9 cellular contexts compared by ENCODE assay signal in the genomic region with DNA sequence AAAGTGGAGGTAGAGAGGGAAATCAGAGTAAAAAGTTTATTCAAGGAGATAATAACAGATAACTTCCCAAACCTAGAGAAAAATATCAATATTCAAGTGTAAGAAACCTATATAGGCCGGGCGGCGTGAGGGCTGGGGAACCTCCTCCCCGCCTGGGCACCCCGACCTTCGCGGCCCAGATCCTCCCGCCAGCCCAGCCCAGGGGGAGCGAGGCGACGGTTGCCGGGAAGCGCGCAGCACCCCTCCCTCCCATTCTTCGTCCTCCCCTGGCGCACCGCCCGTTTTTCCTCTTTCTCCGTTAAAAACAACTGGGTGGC. TPM values are rescaled to one million over a fixed set of nuclear protein-coding genes. Genes with fewer than 3 reads are reported as not detected.
A peak's percentile ranks its signal among the peaks of the same experiment; 100 is the strongest.
DNase-seq lines count a peak whose midpoint lies in the region; ATAC-seq, FAIRE-seq and TF ChIP-seq lines count a peak whose summit lies in the region.
"Had no signal": no experiment of that assay in that cellular context is flagged by ENCODE, and none has a peak within 500 bp of the region (broad histone marks: within the 10 kb centered on the region; RNA-seq: fewer than 3 reads in every experiment).

No MANE protein-coding gene starts in this region.

- H3K14ac ChIP-seq in H1 (ENCODE audit: insufficient read length): no peak overlapping the region

- no peak overlapping the region for H4K91ac ChIP-seq in H1 (replicated peaks; ENCODE audit: insufficient read length, low read length)

- H3K79me1 ChIP-seq in H1 (ENCODE audit: low read depth, low read length): no peaks in the 10 kb centered on the region

- H3K23ac ChIP-seq in H1 (ENCODE audit: insufficient read length): no peak overlapping the region

- H3K4me1 ChIP-seq in H1 (replicated peaks in 1 of 4; ENCODE audit: control insufficient read depth in 3 of 4, insufficient read depth in 4 of 4, low read length in 3 of 4) (peaks cover 0 to 4% (median 2%) of the 10 kb centered on the region in 4 experiments; a peak in 2 of 7 replicates), mucosa of descending colon (ENCODE audit: low read depth) (peaks cover 3% of the 10 kb centered on the region), vagina (peaks cover 6% of the 10 kb centered on the region)

- H2BK15ac ChIP-seq in H1 (ENCODE audit: low read length): no peak overlapping the region

- no peak for TF ChIP-seq EP300 in H1 (IDR thresholded peaks at IDR 0.05; ENCODE audit: borderline replicate concordance in 1 of 2, low read depth in 2 of 2, low read length in 2 of 2)

- H3K4me3 Mint-ChIP-seq in natural killer cell treated with Interleukin-12 subunit alpha and Interleukin-12 subunit beta and Interleukin-15 and Interleukin-18, amount 100 ng/mL, for 72 hours: peak overlapping the region; percentile 20
- no peak overlapping the region for H3K4me3 Mint-ChIP-seq in natural killer cell

- H3K4me3 ChIP-seq in H1 (ENCODE audit: extremely low read depth in 1 of 4, insufficient read depth in 2 of 4, low read depth in 3 of 4, low read length in 4 of 4) (peak overlapping the region; percentile 59 to 82 (median 76)), mucosa of descending colon (no peak overlapping the region), vagina (peak overlapping the region; percentile 71 to 77)

- no peaks in the 10 kb centered on the region for H3K9me3 Mint-ChIP-seq in natural killer cell treated with Interleukin-12 subunit alpha and Interleukin-12 subunit beta and Interleukin-15 and Interleukin-18, amount 100 ng/mL, for 72 hours
- no peaks in the 10 kb centered on the region for H3K9me3 Mint-ChIP-seq in natural killer cell

- H3K9me3 ChIP-seq in H1 (ENCODE audit: insufficient read depth in 2 of 2, low read depth in 1 of 2, low read length in 1 of 2) (peaks cover 0 to under 1% of the 10 kb centered on the region in 2 experiments; a peak in 1 of 4 replicates), mucosa of descending colon (no peaks in the 10 kb centered on the region), vagina (no peaks in the 10 kb centered on the region)

- FAIRE-seq in H1 (lab: Jason Lieb, UNC): no peak

- H3K4ac ChIP-seq in H1 (replicated peaks; ENCODE audit: insufficient read length, low read depth, low read length): no peak overlapping the region

- TF ChIP-seq CTCF in natural killer cell (IDR thresholded peaks at IDR 0.05) (no peak), H1 (IDR thresholded peaks at IDR 0.05; ENCODE audit: control extremely low read depth in 1 of 3, insufficient read depth in 1 of 3, low read depth in 1 of 3, low read length in 3 of 3) (no peak), mucosa of descending colon (IDR thresholded peaks at IDR 0.05) (no peak), vagina (IDR thresholded peaks at IDR 0.05) (no peak)

- TF ChIP-seq POLR2A in H1 (IDR thresholded peaks at IDR 0.05; ENCODE audit: control extremely low read depth in 1 of 2, low read depth in 2 of 2, low read length in 2 of 2): no peak
- TF ChIP-seq POLR2A in vagina (IDR thresholded peaks at IDR 0.05): no peak

- H2AFZ ChIP-seq in H1 (ENCODE audit: low read length): peak overlapping the region; percentile 86; the same call in 1 of the 2 replicates

- no peaks in the 10 kb centered on the region for H3K36me3 Mint-ChIP-seq in natural killer cell treated with Interleukin-12 subunit alpha and Interleukin-12 subunit beta and Interleukin-15 and Interleukin-18, amount 100 ng/mL, for 72 hours
- H3K36me3 Mint-ChIP-seq in natural killer cell: no peaks in the 10 kb centered on the region

- H3K79me2 ChIP-seq in H1 (ENCODE audit: control insufficient read depth in 1 of 2, insufficient read depth in 2 of 2, low read length in 2 of 2): no peaks in the 10 kb centered on the region

- H2BK120ac ChIP-seq in H1 (replicated peaks; ENCODE audit: low read depth, low read length): no peak overlapping the region

- peak overlapping the region; percentile 30 for H3K56ac ChIP-seq in H1 (replicated peaks; ENCODE audit: insufficient read length, low read depth, low read length)

- intact Hi-C loops in natural killer cell (cut with micrococcal nuclease): no loop called here
- intact Hi-C loops in mucosa of descending colon (cut with DNase I, micrococcal nuclease): no loop called here
- intact Hi-C loops in vagina (cut with DNase I): no loop called here

- peak overlapping the region; percentile 94; the same call in 1 of the 2 replicates for H2BK12ac ChIP-seq in H1 (ENCODE audit: low read depth, low read length)

- H3K36me3 ChIP-seq in H1 (ENCODE audit: control insufficient read depth in 2 of 4, insufficient read depth in 4 of 4, low read length in 3 of 4): no peaks in the 10 kb centered on the region
- no peaks in the 10 kb centered on the region for H3K36me3 ChIP-seq in mucosa of descending colon (ENCODE audit: low read depth)
- no peaks in the 10 kb centered on the region for H3K36me3 ChIP-seq in vagina

- POLR2A ChIA-PET in H1 (lab: Charles Lee; ENCODE audit: partially characterized antibody): no interaction called here

- peak overlapping the region; percentile 62 to 98 for H3K4me2 ChIP-seq in H1 (ENCODE audit: insufficient read depth in 1 of 2, low read depth in 2 of 2, low read length in 2 of 2)

- 3% methylated on average over 6 of the region's 19 CpGs; no CpG with 5 or more reads in 1 of the 2 experiments for WGBS in H1 (ENCODE audit: extremely low coverage in 1 of 2, insufficient coverage in 1 of 2, insufficient read length in 1 of 2, insufficient replicate concordance in 2 of 2, low coverage in 1 of 2, low lambda C conversion rate in 2 of 2, missing lambda C conversion rate in 1 of 2), 2 experiments

- no peak overlapping the region for H2AK5ac ChIP-seq in H1 (ENCODE audit: low read depth, low read length)

- H4K8ac ChIP-seq in H1 (ENCODE audit: extremely low read depth, insufficient read depth, low read length): no peak overlapping the region; the same call in 1 of the 2 replicates

- H3K27ac Mint-ChIP-seq in natural killer cell treated with Interleukin-12 subunit alpha and Interleukin-12 subunit beta and Interleukin-15 and Interleukin-18, amount 100 ng/mL, for 72 hours: no peak overlapping the region
- no peak overlapping the region for H3K27ac Mint-ChIP-seq in natural killer cell

- ATAC-seq in natural killer cell treated with Interleukin-12 subunit alpha and Interleukin-12 subunit beta and Interleukin-15 and Interleukin-18, amount 100 ng/mL, for 72 hours: no peak
- ATAC-seq in natural killer cell (no peak), mucosa of descending colon (peak; percentile 30)

- H3K27ac ChIP-seq in H1 (ENCODE audit: low read depth, low read length) (no peak overlapping the region), vagina (peak overlapping the region; percentile 76)

- no peak for TF ChIP-seq RAD21 in H1 (IDR thresholded peaks at IDR 0.05 in 1 of 2, conservative IDR thresholded peaks at IDR 0.05 in 1 of 2; ENCODE audit: low read depth in 2 of 2, low read length in 2 of 2)

- H4K5ac ChIP-seq in H1 (ENCODE audit: insufficient read length, low read depth, low read length): no peak overlapping the region

- DNase-seq in natural killer cell treated with Interleukin-12 subunit alpha and Interleukin-12 subunit beta and Interleukin-15 and Interleukin-18, amount 100 ng/mL, for 72 hours (ENCODE audit: low spot score): no peak
- no peak for DNase-seq in natural killer cell
- DNase-seq in H1 (ENCODE audit: low read depth in 1 of 2, low spot score in 2 of 2): no peak
- DNase-seq in mucosa of descending colon: no peak
- DNase-seq in vagina (ENCODE audit: extremely low spot score in 2 of 2): no peak
- no peak for DNase-seq in OCI-M1 (lab: John Stamatoyannopoulos, UW)
- DNase-seq in inferior parietal cortex (ENCODE audit: extremely low spot score): no peak
- no peak for DNase-seq in NCI-H526 treated with DMSO at 0.1 percent for 48 hours (lab: John Stamatoyannopoulos, UW)

- peaks cover 3 to 16% of the 10 kb centered on the region in 2 donors for H3K4me1 Mint-ChIP-seq in natural killer cell treated with Interleukin-12 subunit alpha and Interleukin-12 subunit beta and Interleukin-15 and Interleukin-18, amount 100 ng/mL, for 72 hours (ENCODE audit: low read depth in 2 of 2)
- H3K4me1 Mint-ChIP-seq in natural killer cell: peaks cover 0 to 4% of the 10 kb centered on the region in 2 donors

- H4K20me1 ChIP-seq in H1 (replicated peaks in 1 of 2; ENCODE audit: control insufficient read depth in 1 of 2, insufficient read depth in 2 of 2, low read length in 2 of 2): no peaks in the 10 kb centered on the region

- H3K18ac ChIP-seq in H1 (ENCODE audit: extremely low read depth, low read length): peak overlapping the region; percentile 87

- H3K9ac ChIP-seq in H1 (replicated peaks in 1 of 4; ENCODE audit: extremely low read depth in 1 of 4, low read depth in 3 of 4, low read length in 3 of 4): peak overlapping the region in 2 of 4 experiments; percentile 3 to 55; a peak in 1 of 7 replicates

- peaks cover 50 to 72% of the 10 kb centered on the region in 2 donors for H3K27me3 Mint-ChIP-seq in natural killer cell treated with Interleukin-12 subunit alpha and Interleukin-12 subunit beta and Interleukin-15 and Interleukin-18, amount 100 ng/mL, for 72 hours
- H3K27me3 Mint-ChIP-seq in natural killer cell (ENCODE audit: low read depth in 2 of 2): peaks cover 40 to 70% of the 10 kb centered on the region in 2 donors

- peaks cover 3 to 21% (median 16%) of the 10 kb centered on the region in 4 experiments for H3K27me3 ChIP-seq in H1 (replicated peaks in 1 of 4; ENCODE audit: control insufficient read depth in 3 of 4, extremely low read depth in 1 of 4, insufficient read depth in 3 of 4, low read length in 3 of 4)
- H3K27me3 ChIP-seq in vagina: no peaks in the 10 kb centered on the region

- H2BK5ac ChIP-seq in H1 (ENCODE audit: low read depth, low read length): peak overlapping the region; percentile 87; the same call in 1 of the 2 replicates

- peaks cover 7% of the 10 kb centered on the region; the same call in 1 of the 2 replicates for H3K23me2 ChIP-seq in H1 (ENCODE audit: low read depth, low read length)

- CTCF ChIA-PET in H1 (lab: Charles Lee; ENCODE audit: partially characterized antibody): interaction anchor here (0.9 kb wide), 1 partner anchor 9 kb away, joined by 4 read pairs; no protein-coding TSS in a partner anchor

- H2BK20ac ChIP-seq in H1 (ENCODE audit: low read length): no peak overlapping the region

TF ChIP-seq in H1, 55 proteins besides CTCF, POLR2A, EP300 and RAD21:
- TF ChIP-seq SP4 (IDR thresholded peaks at IDR 0.05; ENCODE audit: low read length) (no peak), CBX5 (IDR thresholded peaks at IDR 0.05; ENCODE audit: low read depth, low read length) (no peak)
TF ChIP-seq in H1: peak in this region for 0.

RNA-seq across cellular contexts. Expression of a gene that starts 32.4 kb away (rescaled TPM):
- not detected for total RNA-seq in natural killer cell treated with Interleukin-12 subunit alpha and Interleukin-12 subunit beta and Interleukin-15 and Interleukin-18, amount 100 ng/mL, for 72 hours
- under 1 TPM in 1 of 3 donors, not detected in 2; 0.56 TPM for total RNA-seq in natural killer cell
- 0.54 and 1.1 TPM in 2 replicates for total RNA-seq in H1 (2021; fragmentation: NEBNext Ultra II Directional; extraction: Animal tissue kit (Norgen Biotek cat#: 25700))
- polyA plus RNA-seq in H1 (2011; rRNA removed): 0.20 and 0.21 TPM in 2 replicates
- 0.57 TPM for polyA plus RNA-seq in H1 (2011; cell fraction: cytosol; rRNA removed)
- 0.58 TPM for polyA plus RNA-seq in H1 (2011; cell fraction: nucleus; rRNA removed)
- 0.33 to 0.93 TPM (median 0.69 TPM) in 4 replicates for polyA plus RNA-seq in H1 (2012, experiment 1 of 2)
- 0.39 TPM for polyA plus RNA-seq in H1 (2012, experiment 2 of 2)
- 0.32 TPM for polyA plus RNA-seq in H1 (2013, experiment 1 of 2)
- 0.33 TPM for polyA plus RNA-seq in H1 (2013, experiment 2 of 2)
- 0.17 and 0.38 TPM in 2 replicates for polyA minus RNA-seq in H1 (2011; rRNA and poly(A)+ RNA removed)
- polyA minus RNA-seq in H1 (2011; cell fraction: cytosol; rRNA and poly(A)+ RNA removed): not detected
- not detected for polyA minus RNA-seq in H1 (2011; cell fraction: nucleus; rRNA and poly(A)+ RNA removed)
- under 1 TPM in 1 of 3 donors, not detected in 2; 0.35 TPM for total RNA-seq in mucosa of descending colon
- not detected for total RNA-seq in vagina
- total RNA-seq: HT1080 had no signal
